ENCODE assay signal across 20 cellular contexts in the genomic region with DNA sequence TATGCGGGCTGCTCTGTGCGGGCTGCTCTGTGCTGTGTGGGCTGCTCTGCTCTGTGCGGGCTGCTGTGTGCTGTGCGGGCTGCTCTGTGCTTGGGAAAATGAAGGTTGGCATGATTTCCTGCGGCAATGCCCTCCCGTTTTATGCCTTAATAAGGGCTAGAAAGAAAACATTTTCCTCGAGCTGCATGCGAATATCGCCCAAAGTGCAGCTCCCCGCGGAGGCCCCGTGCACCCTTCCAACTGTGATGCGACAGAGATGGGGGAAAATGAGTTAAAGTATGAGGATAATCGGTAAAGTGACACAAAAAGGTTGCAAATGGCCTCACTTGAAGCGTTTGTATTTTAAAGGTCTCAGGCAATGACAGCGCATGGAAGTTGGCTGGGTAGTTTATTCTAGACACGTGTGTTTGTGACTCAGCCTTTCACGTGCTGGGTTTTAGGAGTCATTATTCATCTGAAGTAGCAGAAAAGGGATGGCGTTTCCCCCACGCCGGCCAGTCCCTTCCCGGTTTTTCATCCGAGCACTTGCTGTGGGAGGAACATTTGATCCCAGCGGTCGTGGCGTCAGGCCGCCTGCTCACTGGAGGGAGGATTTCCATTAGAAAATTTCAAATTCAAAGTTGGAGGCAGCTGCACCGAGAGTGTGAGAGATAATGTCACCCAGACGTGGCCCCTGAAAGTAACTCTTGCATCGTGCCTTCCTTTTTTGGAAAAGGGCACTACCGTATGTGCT.
A peak's percentile ranks its signal among the peaks of the same experiment; 100 is the strongest.
DNase-seq lines count a peak whose midpoint lies in the region; ATAC-seq and TF ChIP-seq lines count a peak whose summit lies in the region.
"Had no signal": no experiment of that assay in that cellular context is flagged by ENCODE, and none has a peak within 500 bp of the region (broad histone marks: within the 10 kb centered on the region; RNA-seq: fewer than 3 reads in every experiment).

No MANE protein-coding gene starts in this region.

- no peaks in the 10 kb centered on the region for H3K9me3 Mint-ChIP-seq in GM23338
- H3K9me3 Mint-ChIP-seq: T-helper 1 cell treated with Interleukin-12 subunit alpha and Interleukin-12 subunit beta and Interleukin-4 antibody, amounts not matched to agents 30 μg/mL and 1 μg/mL, for 36 hours had no signal

- H3K27ac ChIP-seq in GM23338 (ENCODE audit: low read depth): no peak overlapping the region
- H3K27ac ChIP-seq: GM23248, KMS-11, PC-9, SJCRH30 had no signal

- no peak for TF ChIP-seq CTCF in GM23338 (conservative IDR thresholded peaks at IDR 0.05; ENCODE audit: low read depth in 2 of 2)

- no peak overlapping the region for H3K4me2 ChIP-seq in GM23338
- H3K4me2 ChIP-seq: KMS-11, PC-9 had no signal

- H3F3A ChIP-seq in GM23338 (replicated peaks; ENCODE audit: low read depth): no peaks in the 10 kb centered on the region

- peaks cover 14% of the 10 kb centered on the region for H3K4me1 Mint-ChIP-seq in GM23338

- peaks cover 10% of the 10 kb centered on the region for H3K4me1 ChIP-seq in GM23338 (ENCODE audit: insufficient read depth)
- H3K4me1 ChIP-seq: SJCRH30 had no signal

- no peak overlapping the region for H3K4me3 Mint-ChIP-seq in GM23338
- H3K4me3 Mint-ChIP-seq: T-helper 1 cell treated with Interleukin-12 subunit alpha and Interleukin-12 subunit beta and Interleukin-4 antibody, amounts not matched to agents 30 μg/mL and 1 μg/mL, for 36 hours had no signal

- H3K9me2 ChIP-seq in GM23338 (ENCODE audit: insufficient read depth): peaks cover 8% of the 10 kb centered on the region; the same call in 1 of the 2 replicates

- H3K27ac Mint-ChIP-seq in GM23338: no peak overlapping the region
- H3K27ac Mint-ChIP-seq: T-helper 1 cell treated with Interleukin-12 subunit alpha and Interleukin-12 subunit beta and Interleukin-4 antibody, amounts not matched to agents 30 μg/mL and 1 μg/mL, for 36 hours had no signal

- no peaks in the 10 kb centered on the region for H3K79me2 ChIP-seq in GM23338 (replicated peaks; ENCODE audit: insufficient read depth)

- no peak overlapping the region for H3K4me3 ChIP-seq in GM23338
- H3K4me3 ChIP-seq: GM12878, GM23248, PC-9, SJCRH30 had no signal

- no peaks in the 10 kb centered on the region for H3K27me3 ChIP-seq in GM23338 (ENCODE audit: insufficient read depth)
- H3K27me3 ChIP-seq: SJCRH30 had no signal

- no peaks in the 10 kb centered on the region for H3K36me3 Mint-ChIP-seq in GM23338 (ENCODE audit: low read depth)

- DNase-seq in COLO668 (lab: John Stamatoyannopoulos, UW; ENCODE audit: unreplicated experiment) (peak; percentile 52), GM23338 (ENCODE audit: low spot score) (no peak), RKO (ENCODE audit: low spot score) (peak; percentile 45), left kidney (ENCODE audit: low read depth, low spot score) (peak; percentile 37), H4 (ENCODE audit: low spot score) (no peak), HuH-7 (ENCODE audit: low spot score) (no peak)
- DNase-seq: ACHN, GDM1, GM23248, NCI-H1436 treated with DMSO at 0.1 percent for 48 hours, NCI-H2029 treated with DMSO at 0.1 percent for 48 hours, NCI-H446 treated with DMSO at 0.1 percent for 48 hours, PC-9, SJCRH30 had no signal

- no peak overlapping the region for H2AFZ ChIP-seq in GM23338
- H2AFZ ChIP-seq: GM23248, PC-9 had no signal

- H4K20me1 ChIP-seq in GM23338 (replicated peaks; ENCODE audit: insufficient read depth): no peaks in the 10 kb centered on the region

- peak; percentile 66 for ATAC-seq in GM23338
- no peak for ATAC-seq in HG03521 (IDR thresholded peaks at IDR 0.05; ENCODE audit: unreplicated experiment)
- ATAC-seq in GM18867 (IDR thresholded peaks at IDR 0.05; ENCODE audit: unreplicated experiment): no peak
- ATAC-seq: GM12878, HepG2 had no signal

- no peaks in the 10 kb centered on the region for H3K36me3 ChIP-seq in GM23338 (ENCODE audit: insufficient read depth)
- H3K36me3 ChIP-seq: SJCRH30 had no signal

- peaks cover under 1% of the 10 kb centered on the region for H3K27me3 Mint-ChIP-seq in GM23338 (ENCODE audit: insufficient read depth, low read depth, poor library complexity)

TF ChIP-seq in GM23338, 12 proteins besides CTCF, POLR2A, EP300 and RAD21 (continues in another document):
- no peak for TF ChIP-seq ZNF114 (CRISPR knock-in tag; IDR thresholded peaks at IDR 0.05)
- TF ChIP-seq EZH2 (IDR thresholded peaks at IDR 0.05; ENCODE audit: low read depth, unreplicated experiment): no peak
- TF ChIP-seq, protein P1, sequence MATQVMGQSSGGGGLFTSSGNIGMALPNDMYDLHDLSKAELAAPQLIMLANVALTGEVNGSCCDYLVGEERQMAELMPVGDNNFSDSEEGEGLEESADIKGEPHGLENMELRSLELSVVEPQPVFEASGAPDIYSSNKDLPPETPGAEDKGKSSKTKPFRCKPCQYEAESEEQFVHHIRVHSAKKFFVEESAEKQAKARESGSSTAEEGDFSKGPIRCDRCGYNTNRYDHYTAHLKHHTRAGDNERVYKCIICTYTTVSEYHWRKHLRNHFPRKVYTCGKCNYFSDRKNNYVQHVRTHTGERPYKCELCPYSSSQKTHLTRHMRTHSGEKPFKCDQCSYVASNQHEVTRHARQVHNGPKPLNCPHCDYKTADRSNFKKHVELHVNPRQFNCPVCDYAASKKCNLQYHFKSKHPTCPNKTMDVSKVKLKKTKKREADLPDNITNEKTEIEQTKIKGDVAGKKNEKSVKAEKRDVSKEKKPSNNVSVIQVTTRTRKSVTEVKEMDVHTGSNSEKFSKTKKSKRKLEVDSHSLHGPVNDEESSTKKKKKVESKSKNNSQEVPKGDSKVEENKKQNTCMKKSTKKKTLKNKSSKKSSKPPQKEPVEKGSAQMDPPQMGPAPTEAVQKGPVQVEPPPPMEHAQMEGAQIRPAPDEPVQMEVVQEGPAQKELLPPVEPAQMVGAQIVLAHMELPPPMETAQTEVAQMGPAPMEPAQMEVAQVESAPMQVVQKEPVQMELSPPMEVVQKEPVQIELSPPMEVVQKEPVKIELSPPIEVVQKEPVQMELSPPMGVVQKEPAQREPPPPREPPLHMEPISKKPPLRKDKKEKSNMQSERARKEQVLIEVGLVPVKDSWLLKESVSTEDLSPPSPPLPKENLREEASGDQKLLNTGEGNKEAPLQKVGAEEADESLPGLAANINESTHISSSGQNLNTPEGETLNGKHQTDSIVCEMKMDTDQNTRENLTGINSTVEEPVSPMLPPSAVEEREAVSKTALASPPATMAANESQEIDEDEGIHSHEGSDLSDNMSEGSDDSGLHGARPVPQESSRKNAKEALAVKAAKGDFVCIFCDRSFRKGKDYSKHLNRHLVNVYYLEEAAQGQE (IDR thresholded peaks at IDR 0.05; ENCODE audit: unreplicated experiment): no peak
- TF ChIP-seq EZH2phosphoT487 (IDR thresholded peaks at IDR 0.05; ENCODE audit: unreplicated experiment): no peak
- no peak for TF ChIP-seq ZNF331 (CRISPR knock-in tag; IDR thresholded peaks at IDR 0.05; ENCODE audit: low read depth)
- no peak for TF ChIP-seq NANOG (IDR thresholded peaks at IDR 0.05; ENCODE audit: borderline replicate concordance)
- TF ChIP-seq, protein P2, sequence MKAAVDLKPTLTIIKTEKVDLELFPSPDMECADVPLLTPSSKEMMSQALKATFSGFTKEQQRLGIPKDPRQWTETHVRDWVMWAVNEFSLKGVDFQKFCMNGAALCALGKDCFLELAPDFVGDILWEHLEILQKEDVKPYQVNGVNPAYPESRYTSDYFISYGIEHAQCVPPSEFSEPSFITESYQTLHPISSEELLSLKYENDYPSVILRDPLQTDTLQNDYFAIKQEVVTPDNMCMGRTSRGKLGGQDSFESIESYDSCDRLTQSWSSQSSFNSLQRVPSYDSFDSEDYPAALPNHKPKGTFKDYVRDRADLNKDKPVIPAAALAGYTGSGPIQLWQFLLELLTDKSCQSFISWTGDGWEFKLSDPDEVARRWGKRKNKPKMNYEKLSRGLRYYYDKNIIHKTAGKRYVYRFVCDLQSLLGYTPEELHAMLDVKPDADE (IDR thresholded peaks at IDR 0.05): no peak
- no peak for TF ChIP-seq STAT1 (IDR thresholded peaks at IDR 0.05; ENCODE audit: unreplicated experiment)
- TF ChIP-seq CREB1 (CRISPR knock-in tag; IDR thresholded peaks at IDR 0.05; ENCODE audit: low read depth): no peak

Comparison
In these comparisons a context has a peak if more than half of its experiments do, and no peak if none do; other contexts are left out.
1. DNase-seq: peak in COLO668 (single experiment), RKO (single experiment) and left kidney (single experiment); none in GM23338 (single experiment), H4 (single experiment) and HuH-7 (single experiment).